Comparison of ENCODE assay signal across 8 cellular contexts in the genomic region with DNA sequence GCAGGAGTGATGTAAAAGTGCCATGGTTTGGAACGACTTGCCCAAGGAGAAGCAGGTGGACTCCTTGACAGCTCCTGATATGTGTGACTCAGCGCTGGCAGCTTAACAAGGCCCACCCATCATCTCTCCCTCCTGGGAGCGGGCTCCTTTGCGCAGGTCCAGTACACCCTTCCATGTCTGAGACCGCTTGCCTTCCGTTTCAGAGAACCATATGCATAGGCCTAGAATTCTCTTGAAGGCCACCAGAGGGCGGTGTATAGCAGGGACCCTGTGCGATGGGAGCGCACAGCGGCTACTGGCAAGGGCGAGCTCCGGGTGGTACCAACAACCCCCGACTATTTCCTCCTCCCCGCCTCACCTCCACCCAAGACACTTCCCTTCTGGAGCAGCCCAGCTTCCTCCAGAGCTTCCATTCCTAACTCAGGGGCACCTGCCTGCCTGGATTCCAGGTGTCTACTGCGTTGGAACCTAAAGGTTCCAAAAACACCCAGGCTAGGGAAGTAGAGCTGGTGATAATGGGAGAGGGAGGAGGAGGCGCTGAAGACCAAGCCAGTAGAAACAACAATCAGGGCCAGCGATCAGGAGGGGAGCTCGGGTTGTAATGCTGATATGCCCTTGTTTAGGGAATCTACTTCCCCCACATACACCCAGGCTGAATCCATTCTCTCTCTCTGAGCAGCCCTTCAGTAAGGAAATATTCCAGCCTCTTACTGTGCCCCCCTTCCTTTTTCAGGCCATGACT. TPM values are rescaled to one million over a fixed set of nuclear protein-coding genes. Genes with fewer than 3 reads are reported as not detected.
DNase-seq lines count a peak whose midpoint lies in the region; ATAC-seq and TF ChIP-seq lines count a peak whose summit lies in the region.

No MANE protein-coding gene starts in this region.

- POLR2A ChIA-PET in MCF 10A (lab: Yijun Ruan, JAX) = interaction anchor here (1.0 to 2.3 kb wide), 11 partner anchors 12 to 147 kb away, joined by 3 to 19 read pairs (median 3); a partner anchor contains a TSS

- H3K27me3 Mint-ChIP-seq in MCF 10A (ENCODE audit: insufficient read depth, unreplicated experiment) = no peaks in the 10 kb centered on the region

- TF ChIP-seq CTCF in MCF 10A (IDR thresholded peaks at IDR 0.05; ENCODE audit: unreplicated experiment) = peak; percentile 79

- CTCF ChIA-PET in MCF 10A (lab: Yijun Ruan, JAX) = interaction anchor here (0.5 to 4.6 kb wide), 39 partner anchors 8 to 468 kb away, joined by 3 to 99 read pairs (median 8); a partner anchor contains a TSS

- no peak overlapping the region for H3K4me3 Mint-ChIP-seq in MCF 10A (ENCODE audit: unreplicated experiment)

- peaks cover 8% of the 10 kb centered on the region for H3K4me1 Mint-ChIP-seq in MCF 10A (ENCODE audit: insufficient read depth, unreplicated experiment)

- ATAC-seq in HG03135 (IDR thresholded peaks at IDR 0.05; ENCODE audit: unreplicated experiment) = peak; percentile 75

- no peaks in the 10 kb centered on the region for H3K36me3 Mint-ChIP-seq in MCF 10A (ENCODE audit: insufficient read depth, unreplicated experiment)

- no peaks in the 10 kb centered on the region for H3K9me3 Mint-ChIP-seq in MCF 10A (ENCODE audit: unreplicated experiment)

- H3K27ac Mint-ChIP-seq in MCF 10A (ENCODE audit: low read depth, unreplicated experiment) = no peak overlapping the region

- intact Hi-C loops in MCF 10A (cut with micrococcal nuclease) = loop anchor here (1.0 to 2.0 kb wide), 3 partner anchors 20 to 147 kb away; a partner anchor contains a TSS

- no TSS peak for BruUV-seq in MCF 10A (replicated peaks; lab: Mats Ljungman, UMichigan)

- DNase-seq in activated gamma-delta T cell treated with Interleukin-2 at 50 U/mL for 16 hours = peak; percentile 75
- no peak for DNase-seq in activated gamma-delta T cell (lab: John Stamatoyannopoulos, UW)
- DNase-seq in NCI-H2171 (lab: John Stamatoyannopoulos, UW) = peak; percentile 87
- DNase-seq in UCSD-AML1 (lab: John Stamatoyannopoulos, UW; ENCODE audit: unreplicated experiment) = peak; percentile 65
- peak; percentile 93 for DNase-seq in MCF 10A (ENCODE audit: unreplicated experiment)
- DNase-seq in iPS-NIHi7 (ENCODE audit: extremely low spot score) = peak; percentile 84
- DNase-seq in stimulated activated CD4-positive, alpha-beta T cell treated with anti-CD3 and anti-CD28 coated beads, Interleukin-12 subunit alpha, Interleukin-12 subunit beta, amount 100 ng/mL, for 48 hours (ENCODE audit: low read depth in 2 of 3, low spot score in 1 of 3) = peak; percentile 41 to 71 (median 48)

RNA-seq across cellular contexts. Expression of a gene that starts 6.2 kb away (rescaled TPM):
- total RNA-seq in MCF 10A (2022) = not detected in 2 replicates

RNA-seq across cellular contexts. Expression of a gene that starts 18.6 kb away (rescaled TPM):
- 0.35 and 0.93 TPM in 2 replicates for total RNA-seq in MCF 10A (2022)

RNA-seq across cellular contexts. Expression of a gene that starts 22.3 kb away (rescaled TPM):
- 27.8 and 35.7 TPM in 2 replicates for total RNA-seq in MCF 10A (2022)

RNA-seq across cellular contexts. Expression of a gene that starts 27.8 kb away (rescaled TPM):
- total RNA-seq in MCF 10A (2022) = 76.9 and 92.5 TPM in 2 replicates

RNA-seq across cellular contexts. Expression of a gene that starts 42.8 kb away (rescaled TPM):
- 282 and 369 TPM in 2 replicates for total RNA-seq in MCF 10A (2022)
